Comparison of ENCODE assay signal across 28 cellular contexts in the genomic region with DNA sequence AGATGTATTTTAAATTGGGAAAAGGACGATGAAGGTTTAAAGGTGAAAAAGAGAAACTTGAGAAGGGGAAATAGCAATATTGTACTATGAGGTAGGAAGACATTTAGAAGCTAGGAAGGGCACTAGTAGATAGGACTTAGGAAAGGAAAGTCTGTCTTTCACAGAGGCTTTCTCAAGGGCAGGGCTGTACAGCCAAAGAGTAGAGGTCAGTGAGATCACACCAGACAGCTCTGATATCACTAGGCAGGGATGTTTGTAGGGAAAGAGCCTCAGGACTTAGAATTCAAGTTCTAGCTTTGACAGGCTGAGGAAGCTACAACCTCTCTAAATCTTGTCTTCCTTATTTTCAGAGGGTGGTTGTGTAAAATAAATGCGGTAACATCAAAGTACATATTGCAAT.
"Had no signal": no experiment of that assay in that cellular context is flagged by ENCODE, and none has a peak within 500 bp of the region (broad histone marks: within the 10 kb centered on the region; RNA-seq: fewer than 3 reads in every experiment).

No MANE protein-coding gene starts in this region.

- ATAC-seq: activated CD8-positive, alpha-beta memory T cell treated with anti-CD3 and anti-CD28 coated beads, Interleukin-2, amount 10 ng/mL, durations not matched to agents 7 days and 5 days; activated T-cell treated with anti-CD3 and anti-CD28 coated beads, Interleukin-2, amount 50 U/mL, for 4 hours; activated T-helper 17 cell treated with anti-CD3 and anti-CD28 coated beads, Interleukin-2, amount 50 U/mL, for 72 hours; Panc1 had no signal

- H3K27ac Mint-ChIP-seq: activated B cell treated with CpG ODN at 0.5 μM for 24 hours; activated CD4-positive, alpha-beta T cell treated with anti-CD3 and anti-CD28 coated beads, Interleukin-2, amount 10 ng/mL, durations not matched to agents 24 days and 14 days; activated CD8-positive, alpha-beta memory T cell treated with anti-CD3 and anti-CD28 coated beads, Interleukin-2, amount 10 ng/mL, durations not matched to agents 7 days and 5 days; activated naive CD4-positive, alpha-beta T cell treated with anti-CD3 and anti-CD28 coated beads for 36 hours; activated naive CD8-positive, alpha-beta T cell; activated T-helper 17 cell treated with anti-CD3 and anti-CD28 coated beads, Interleukin-2, amount 50 U/mL, for 72 hours; brain; T-helper 1 cell treated with Interleukin-12 subunit alpha and Interleukin-12 subunit beta and Interleukin-4 antibody, amounts not matched to agents 30 μg/mL and 1 μg/mL, for 36 hours had no signal

- H3K36me3 ChIP-seq: SJSA1 had no signal

- H3K9me3 ChIP-seq: SJSA1 had no signal

- H3K27me3 Mint-ChIP-seq: activated B cell treated with CpG ODN at 0.5 μM for 24 hours; activated CD4-positive, alpha-beta T cell treated with anti-CD3 and anti-CD28 coated beads, Interleukin-2, amount 10 ng/mL, durations not matched to agents 24 days and 14 days; activated CD8-positive, alpha-beta memory T cell treated with anti-CD3 and anti-CD28 coated beads, Interleukin-2, amount 10 ng/mL, durations not matched to agents 7 days and 5 days; activated naive CD8-positive, alpha-beta T cell; activated T-helper 17 cell treated with anti-CD3 and anti-CD28 coated beads, Interleukin-2, amount 50 U/mL, for 72 hours; brain had no signal

- H3K9me3 Mint-ChIP-seq: activated CD4-positive, alpha-beta T cell treated with anti-CD3 and anti-CD28 coated beads, Interleukin-2, amount 10 ng/mL, durations not matched to agents 24 days and 14 days; activated naive CD4-positive, alpha-beta T cell treated with anti-CD3 and anti-CD28 coated beads for 36 hours; activated T-cell treated with anti-CD3 and anti-CD28 coated beads, Interleukin-2, amount 50 U/mL, for 4 hours; activated T-helper 17 cell treated with anti-CD3 and anti-CD28 coated beads, Interleukin-2, amount 50 U/mL, for 72 hours; brain; T-helper 1 cell treated with Interleukin-12 subunit alpha and Interleukin-12 subunit beta and Interleukin-4 antibody, amounts not matched to agents 30 μg/mL and 1 μg/mL, for 36 hours had no signal

- H3K27me3 ChIP-seq: SJSA1 had no signal

- H3K27ac ChIP-seq: SJSA1 had no signal

- DNase-seq: activated B cell treated with CpG ODN at 0.5 μM for 24 hours; activated CD4-positive, alpha-beta T cell treated with anti-CD3 and anti-CD28 coated beads for 1 hour; activated CD4-positive, alpha-beta T cell treated with anti-CD3 and anti-CD28 coated beads, Interleukin-2, amount 10 ng/mL, durations not matched to agents 24 days and 14 days; activated CD4-positive, alpha-beta T cell treated with anti-CD3 and anti-CD28 coated beads, Interleukin-2, amount 50 U/mL, for 48 hours; activated CD8-positive, alpha-beta memory T cell treated with anti-CD3 and anti-CD28 coated beads, Interleukin-2, amount 10 ng/mL, durations not matched to agents 7 days and 5 days; activated gamma-delta T cell; activated naive CD4-positive, alpha-beta T cell treated with anti-CD3 and anti-CD28 coated beads for 36 hours; activated T-cell treated with anti-CD3 and anti-CD28 coated beads, Interleukin-2, amount 50 U/mL, for 4 hours; amygdala; caudate nucleus; MM.1S; NCI-H1105; NCI-H1436; NCI-H1694 treated with DMSO at 0.1 percent for 48 hours; NCI-H2029 treated with DMSO at 0.1 percent for 48 hours; NCI-H510A treated with DMSO at 0.1 percent for 48 hours; NCI-H69; NK-92 treated with Interleukin-12 subunit alpha and Interleukin-12 subunit beta, amount 100 ng/mL, for 24 hours; OCI-M1; RPMI8226; SHP77; T-helper 9 cell had no signal

- H3K4me3 Mint-ChIP-seq: activated B cell treated with CpG ODN at 0.5 μM for 24 hours; activated CD4-positive, alpha-beta T cell treated with anti-CD3 and anti-CD28 coated beads, Interleukin-2, amount 10 ng/mL, durations not matched to agents 24 days and 14 days; activated CD8-positive, alpha-beta memory T cell treated with anti-CD3 and anti-CD28 coated beads, Interleukin-2, amount 10 ng/mL, durations not matched to agents 7 days and 5 days; activated naive CD4-positive, alpha-beta T cell treated with anti-CD3 and anti-CD28 coated beads for 36 hours; activated naive CD8-positive, alpha-beta T cell; activated T-cell treated with anti-CD3 and anti-CD28 coated beads, Interleukin-2, amount 50 U/mL, for 4 hours; activated T-helper 17 cell treated with anti-CD3 and anti-CD28 coated beads, Interleukin-2, amount 50 U/mL, for 72 hours; brain; T-helper 1 cell treated with Interleukin-12 subunit alpha and Interleukin-12 subunit beta and Interleukin-4 antibody, amounts not matched to agents 30 μg/mL and 1 μg/mL, for 36 hours had no signal

- H3K4me3 ChIP-seq: SJSA1 had no signal

- H3K4me1 Mint-ChIP-seq: activated CD8-positive, alpha-beta memory T cell treated with anti-CD3 and anti-CD28 coated beads, Interleukin-2, amount 10 ng/mL, durations not matched to agents 7 days and 5 days had no signal

- H3K4me1 ChIP-seq: SJSA1 had no signal
